ENCODE assay signal across 1 cellular context in genomic region chr15:45162771-45163507, GRCh38.
TF ChIP-seq lines count a peak whose summit lies in the region.

No MANE protein-coding gene starts in this region.

TF ChIP-seq in K562, 482 proteins besides CTCF, POLR2A, EP300 and RAD21 (continued from another document and continues in another):
- TF ChIP-seq ZNF740 (CRISPR knock-in tag; IDR thresholded peaks at IDR 0.05) (no peak), ZNF740 (tag; IDR thresholded peaks at IDR 0.05) (no peak), U2AF2 (optimal IDR thresholded peaks at IDR 0.05; ENCODE audit: low read depth, low read length) (no peak), ATF1 (CRISPR knock-in tag; IDR thresholded peaks at IDR 0.05) (no peak), ATF1 (tag; IDR thresholded peaks at IDR 0.05) (no peak), CC2D1A (IDR thresholded peaks at IDR 0.05) (peak; percentile 64; the same call in 1 of the 2 replicates), ZNF830 (CRISPR knock-in tag; IDR thresholded peaks at IDR 0.05) (no peak), ESRRA (IDR thresholded peaks at IDR 0.05; ENCODE audit: borderline replicate concordance, low read depth) (no peak), RAD51 (IDR thresholded peaks at IDR 0.05; ENCODE audit: borderline replicate concordance, low read depth) (no peak), ASH1L (IDR thresholded peaks at IDR 0.05; ENCODE audit: borderline replicate concordance, low read depth, partially characterized antibody) (no peak), ZNF277 (CRISPR knock-in tag; IDR thresholded peaks at IDR 0.05; ENCODE audit: borderline replicate concordance) (no peak), MBD1 (CRISPR knock-in tag; IDR thresholded peaks at IDR 0.05) (no peak), XRCC5 (IDR thresholded peaks at IDR 0.05; ENCODE audit: low read depth, low read length) (0 out of 2 replicates have a peak, but pooled peaks have one; percentile 50), TAF1 (IDR thresholded peaks at IDR 0.05; ENCODE audit: control insufficient read depth, extremely low read depth, insufficient read depth, low read length, severe bottlenecking) (no peak), ZNF764 (CRISPR knock-in tag; IDR thresholded peaks at IDR 0.05; ENCODE audit: low read depth) (no peak), XRCC4 (IDR thresholded peaks at IDR 0.05; ENCODE audit: extremely low read depth, insufficient read depth, insufficient read length) (no peak), MLLT1 (IDR thresholded peaks at IDR 0.05) (peak in 1 of 2 experiments; percentile 33; a peak in 1 of 4 replicates), ZNF507 (tag; conservative IDR thresholded peaks at IDR 0.05) (no peak), E2F3 (CRISPR knock-in tag; IDR thresholded peaks at IDR 0.05) (no peak), SMAD3 (CRISPR knock-in tag; conservative IDR thresholded peaks at IDR 0.05) (no peak), ZBTB9 (CRISPR knock-in tag; IDR thresholded peaks at IDR 0.05) (no peak), SMAD4 (CRISPR knock-in tag; conservative IDR thresholded peaks at IDR 0.05) (no peak), ZNF197 (CRISPR knock-in tag; IDR thresholded peaks at IDR 0.05; ENCODE audit: low read depth) (no peak), DEAF1 (CRISPR knock-in tag; IDR thresholded peaks at IDR 0.05) (peak; percentile 84), RHOXF2B (CRISPR knock-in tag; conservative IDR thresholded peaks at IDR 0.05) (no peak), RB1 (IDR thresholded peaks at IDR 0.05; ENCODE audit: low read depth) (peak; percentile 65; the same call in 1 of the 2 replicates), CAMTA2 (CRISPR knock-in tag; conservative IDR thresholded peaks at IDR 0.05) (no peak), ZFX (CRISPR knock-in tag; IDR thresholded peaks at IDR 0.05) (no peak), ZBTB12 (CRISPR knock-in tag; IDR thresholded peaks at IDR 0.05) (no peak), GABPA (tag; conservative IDR thresholded peaks at IDR 0.05; ENCODE audit: low read depth) (no peak), CSDE1 (IDR thresholded peaks at IDR 0.05) (no peak), SRSF3 (IDR thresholded peaks at IDR 0.05; ENCODE audit: insufficient read depth, low read length) (no peak), ZNF165 (CRISPR knock-in tag; IDR thresholded peaks at IDR 0.05; ENCODE audit: borderline replicate concordance) (no peak), NFE2 (IDR thresholded peaks at IDR 0.05; ENCODE audit: low read depth) (no peak), RCOR1 (IDR thresholded peaks at IDR 0.05; ENCODE audit: borderline replicate concordance in 1 of 2, low read depth in 2 of 2, low read length in 2 of 2) (0 out of 4 replicates have a peak, but pooled peaks of 1 of the 2 experiments have one; percentile 25), GATAD2B (IDR thresholded peaks at IDR 0.05; ENCODE audit: borderline replicate concordance) (no peak), HDAC6 (IDR thresholded peaks at IDR 0.05; ENCODE audit: low read depth, low read length) (no peak), IRF9 (tag; IDR thresholded peaks at IDR 0.05) (no peak), CBX2 (IDR thresholded peaks at IDR 0.05; ENCODE audit: insufficient read depth, low read length, poor library complexity, severe bottlenecking) (no peak), TEAD2 (tag; IDR thresholded peaks at IDR 0.05) (no peak), NR2F6 (CRISPR knock-in tag; IDR thresholded peaks at IDR 0.05) (no peak), MYNN (IDR thresholded peaks at IDR 0.05) (peak; percentile 30; the same call in 1 of the 2 replicates), MYNN (CRISPR knock-in tag; IDR thresholded peaks at IDR 0.05) (no peak)
- TF ChIP-seq, protein P1, sequence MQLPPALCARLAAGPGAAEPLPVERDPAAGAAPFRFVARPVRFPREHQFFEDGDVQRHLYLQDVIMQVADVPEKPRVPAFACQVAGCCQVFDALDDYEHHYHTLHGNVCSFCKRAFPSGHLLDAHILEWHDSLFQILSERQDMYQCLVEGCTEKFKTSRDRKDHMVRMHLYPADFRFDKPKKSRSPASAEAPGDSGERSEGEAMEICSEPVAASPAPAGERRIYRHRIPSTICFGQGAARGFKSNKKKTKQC (CRISPR knock-in tag; IDR thresholded peaks at IDR 0.05), result no peak
- TF ChIP-seq, protein P2, sequence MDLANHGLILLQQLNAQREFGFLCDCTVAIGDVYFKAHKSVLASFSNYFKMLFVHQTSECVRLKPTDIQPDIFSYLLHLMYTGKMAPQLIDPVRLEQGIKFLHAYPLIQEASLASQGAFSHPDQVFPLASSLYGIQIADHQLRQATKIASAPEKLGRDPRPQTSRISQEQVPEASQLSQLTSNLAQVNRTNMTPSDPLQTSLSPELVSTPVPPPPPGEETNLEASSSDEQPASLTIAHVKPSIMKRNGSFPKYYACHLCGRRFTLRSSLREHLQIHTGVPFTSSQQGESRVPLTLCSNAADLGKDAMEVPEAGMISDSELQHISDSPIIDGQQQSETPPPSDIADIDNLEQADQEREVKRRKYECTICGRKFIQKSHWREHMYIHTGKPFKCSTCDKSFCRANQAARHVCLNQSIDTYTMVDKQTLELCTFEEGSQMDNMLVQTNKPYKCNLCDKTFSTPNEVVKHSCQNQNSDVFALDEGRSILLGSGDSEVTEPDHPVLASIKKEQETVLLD (IDR thresholded peaks at IDR 0.05), result no peak
- TF ChIP-seq, protein P3, sequence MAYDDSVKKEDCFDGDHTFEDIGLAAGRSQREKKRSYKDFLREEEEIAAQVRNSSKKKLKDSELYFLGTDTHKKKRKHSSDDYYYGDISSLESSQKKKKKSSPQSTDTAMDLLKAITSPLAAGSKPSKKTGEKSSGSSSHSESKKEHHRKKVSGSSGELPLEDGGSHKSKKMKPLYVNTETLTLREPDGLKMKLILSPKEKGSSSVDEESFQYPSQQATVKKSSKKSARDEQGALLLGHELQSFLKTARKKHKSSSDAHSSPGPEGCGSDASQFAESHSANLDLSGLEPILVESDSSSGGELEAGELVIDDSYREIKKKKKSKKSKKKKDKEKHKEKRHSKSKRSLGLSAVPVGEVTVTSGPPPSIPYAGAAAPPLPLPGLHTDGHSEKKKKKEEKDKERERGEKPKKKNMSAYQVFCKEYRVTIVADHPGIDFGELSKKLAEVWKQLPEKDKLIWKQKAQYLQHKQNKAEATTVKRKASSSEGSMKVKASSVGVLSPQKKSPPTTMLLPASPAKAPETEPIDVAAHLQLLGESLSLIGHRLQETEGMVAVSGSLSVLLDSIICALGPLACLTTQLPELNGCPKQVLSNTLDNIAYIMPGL (CRISPR knock-in tag; IDR thresholded peaks at IDR 0.05), result no peak
